ENCODE assay signal across 23 cellular contexts in the genomic region with DNA sequence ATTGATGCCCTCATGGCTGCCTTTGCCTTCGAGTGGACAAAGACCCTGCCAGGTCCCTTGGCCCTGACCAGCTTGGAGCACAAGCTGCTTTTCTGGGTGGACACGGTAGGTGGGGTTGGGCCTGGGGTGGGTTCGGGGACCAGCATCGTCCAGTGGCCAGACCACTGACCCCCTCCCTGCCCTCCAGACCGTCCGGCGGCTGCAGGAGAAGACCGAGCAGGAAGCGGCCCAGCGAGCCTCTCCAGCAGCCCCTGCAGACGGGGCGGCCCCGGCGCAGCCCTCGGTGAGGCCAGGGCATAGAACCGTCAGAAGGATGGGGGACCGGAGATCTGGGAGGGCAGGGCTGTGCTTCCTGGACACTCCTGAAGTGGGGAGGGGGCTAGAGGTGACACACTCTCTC. TPM values are rescaled to one million over a fixed set of nuclear protein-coding genes. Genes with fewer than 3 reads are reported as not detected.
DNase-seq lines count a peak whose midpoint lies in the region; ATAC-seq, FAIRE-seq and TF ChIP-seq lines count a peak whose summit lies in the region.
"Had no signal": no experiment of that assay in that cellular context is flagged by ENCODE, and none has a peak within 500 bp of the region (broad histone marks: within the 10 kb centered on the region; RNA-seq: fewer than 3 reads in every experiment).

No MANE protein-coding gene starts in this region.

- FAIRE-seq in HepG2 (lab: Jason Lieb, UNC): no peak
- FAIRE-seq: A204.1, D721Med, GM19239 had no signal

- H3K4me3 ChIP-seq in HepG2 (replicated peaks in 1 of 3; ENCODE audit: insufficient read depth in 1 of 3, low read depth in 2 of 3, low read length in 3 of 3) (no peak overlapping the region), neuronal stem cell (ENCODE audit: low read length in 2 of 2) (peak overlapping the region in 1 of 2 donors; percentile 29), testis (peak overlapping the region; percentile 5 to 31), ascending aorta (no peak overlapping the region)
- H3K4me3 ChIP-seq: BLaER1 treated with 17β-estradiol and CSF1 and Interleukin-3, amounts not matched to agents 10 nM and 100 nM had no signal

- intact Hi-C loops in Right ventricle myocardium inferior (cut with DNase I): no loop called here
- intact Hi-C loops in left ventricle myocardium superior (cut with micrococcal nuclease): no loop called here
- intact Hi-C loops in HepG2 (cut with micrococcal nuclease; ENCODE audit: unreplicated experiment): no loop called here
- intact Hi-C loops in testis (cut with DNase I; ENCODE audit: low total_unique reads): no loop called here
- intact Hi-C loops in ascending aorta (cut with DNase I): no loop called here

- H3K27me3 ChIP-seq in HepG2 (ENCODE audit: control insufficient read depth in 1 of 2, insufficient read depth in 2 of 2, low read length in 2 of 2): no peaks in the 10 kb centered on the region
- no peaks in the 10 kb centered on the region for H3K27me3 ChIP-seq in neuronal stem cell (ENCODE audit: control insufficient read depth in 3 of 3, insufficient read depth in 3 of 3, low read depth in 1 of 3, low read length in 3 of 3)
- H3K27me3 ChIP-seq in testis: no peaks in the 10 kb centered on the region
- H3K27me3 ChIP-seq in ascending aorta: peaks cover 8% of the 10 kb centered on the region

- H4K91ac ChIP-seq in neuronal stem cell (ENCODE audit: low read depth, low read length, poor library complexity): no peak overlapping the region

- TF ChIP-seq RAD21 in HepG2 (CRISPR knock-in tag; IDR thresholded peaks at IDR 0.05): no peak

- H3K9ac ChIP-seq in HepG2 (ENCODE audit: insufficient read depth, low read depth, low read length) (no peak overlapping the region), neuronal stem cell (ENCODE audit: low read depth, low read length, poor library complexity) (peak overlapping the region; percentile 21)
- H3K9ac ChIP-seq: BLaER1 treated with 17β-estradiol and CSF1 and Interleukin-3, amounts not matched to agents 10 nM and 100 nM had no signal

- H3K36me3 ChIP-seq in HepG2 (replicated peaks in 1 of 2; ENCODE audit: control insufficient read depth in 1 of 2, insufficient read depth in 2 of 2, low read length in 2 of 2): peaks cover 38 to 61% of the 10 kb centered on the region in 2 experiments
- peaks cover 0 to 5% of the 10 kb centered on the region in 2 donors for H3K36me3 ChIP-seq in neuronal stem cell (replicated peaks in 1 of 2; ENCODE audit: control insufficient read depth in 2 of 2, insufficient read depth in 2 of 2, low read length in 2 of 2)
- H3K36me3 ChIP-seq in testis (ENCODE audit: low read depth, missing control alignments): no peaks in the 10 kb centered on the region
- no peaks in the 10 kb centered on the region for H3K36me3 ChIP-seq in ascending aorta
- H3K36me3 ChIP-seq: BLaER1 treated with 17β-estradiol and CSF1 and Interleukin-3, amounts not matched to agents 10 nM and 100 nM had no signal

- H3K9me3 ChIP-seq in HepG2 (ENCODE audit: low read length) (no peaks in the 10 kb centered on the region), neuronal stem cell (replicated peaks in 1 of 2; ENCODE audit: control insufficient read depth in 2 of 2, insufficient read depth in 1 of 2, low read depth in 1 of 2, low read length in 2 of 2) (no peaks in the 10 kb centered on the region), testis (no peaks in the 10 kb centered on the region), ascending aorta (no peaks in the 10 kb centered on the region)
- H3K9me3 ChIP-seq: Caco-2 had no signal

- H2AFZ ChIP-seq in HepG2 (ENCODE audit: low read length): no peak overlapping the region
- no peak overlapping the region for H2AFZ ChIP-seq in neuronal stem cell (ENCODE audit: low read length)

- no peak overlapping the region for H4K8ac ChIP-seq in neuronal stem cell (ENCODE audit: low read depth, low read length)

- H2AK5ac ChIP-seq in neuronal stem cell (ENCODE audit: low read depth, low read length): no peak overlapping the region

- TF ChIP-seq POLR2A in HepG2 (IDR thresholded peaks at IDR 0.05; ENCODE audit: insufficient read depth in 1 of 2, low read depth in 2 of 2, low read length in 2 of 2): no peak
- no peak for TF ChIP-seq POLR2A in testis (IDR thresholded peaks at IDR 0.05)

- peak overlapping the region; percentile 65 for H3K23ac ChIP-seq in neuronal stem cell (ENCODE audit: low read depth, low read length, poor library complexity)

- no peak overlapping the region for H3K4ac ChIP-seq in neuronal stem cell (ENCODE audit: low read length)

- H3K4me1 ChIP-seq in HepG2 (ENCODE audit: insufficient read depth, low read length) (no peaks in the 10 kb centered on the region; the same call in 1 of the 2 replicates), neuronal stem cell (ENCODE audit: control insufficient read depth in 2 of 2, insufficient read depth in 1 of 2, low read depth in 1 of 2, low read length in 2 of 2) (no peaks in the 10 kb centered on the region), testis (peaks cover 33% of the 10 kb centered on the region), ascending aorta (no peaks in the 10 kb centered on the region)
- H3K4me1 ChIP-seq: Caco-2 had no signal

- TF ChIP-seq EP300 in HepG2 (IDR thresholded peaks at IDR 0.05; ENCODE audit: low read depth in 2 of 2, low read length in 2 of 2): no peak
- no peak for TF ChIP-seq EP300 in HepG2 (CRISPR knock-in tag; IDR thresholded peaks at IDR 0.05; ENCODE audit: borderline replicate concordance)

- POLR2A ChIA-PET in HepG2 (lab: Yijun Ruan, JAX): interaction anchor here (1.4 to 1.9 kb wide), 2 partner anchors 10 to 24 kb away, joined by 8 to 21 read pairs; partner anchors contain the start of genes CAMSAP3, PET100 and XAB2

- DNase-seq in Right ventricle myocardium inferior (ENCODE audit: missing footprints) (no peak), left ventricle myocardium superior (no peak), HepG2 (ENCODE audit: low spot score) (no peak), neuronal stem cell (ENCODE audit: low spot score) (no peak), testis (no peak), ascending aorta (ENCODE audit: low spot score in 2 of 2) (no peak), NCI-H510A treated with DMSO at 0.1 percent for 48 hours (lab: John Stamatoyannopoulos, UW) (no peak)
- no peak for DNase-seq in stimulated activated CD4-positive, alpha-beta T cell treated with anti-CD3 and anti-CD28 coated beads, Interleukin-4, amount 100 ng/mL, for 1 hour
- DNase-seq: 8988T; CD4-positive, alpha-beta T cell; CD8-positive, alpha-beta T cell; DMS79 treated with DMSO at 0.1 percent for 48 hours; GF-D8 had no signal

- no peak overlapping the region for H2BK5ac ChIP-seq in neuronal stem cell (ENCODE audit: low read length)

- H2BK15ac ChIP-seq in neuronal stem cell (ENCODE audit: low read length): no peak overlapping the region

- BruUV-seq in HepG2 (replicated peaks; lab: Mats Ljungman, UMichigan): no TSS peak

- peak overlapping the region; percentile 41 for H2BK12ac ChIP-seq in neuronal stem cell (ENCODE audit: low read length)

- CTCF ChIA-PET in HepG2 (lab: Yijun Ruan, JAX; ENCODE audit: low intra/inter-chr PET ratio, low total read pairs): no interaction called here

- no peak overlapping the region for H2BK120ac ChIP-seq in neuronal stem cell (ENCODE audit: low read depth, low read length)

- H3K79me2 ChIP-seq in HepG2 (ENCODE audit: insufficient read depth, low read length): peaks cover 30% of the 10 kb centered on the region

- peaks cover 35% of the 10 kb centered on the region for H4K20me1 ChIP-seq in HepG2 (ENCODE audit: insufficient read depth, low read length)

- ATAC-seq in Right ventricle myocardium inferior: peak; percentile 16
- no peak for ATAC-seq in left ventricle myocardium superior
- no peak for ATAC-seq in HepG2

- WGBS in HepG2 (ENCODE audit: low lambda C conversion rate): 95% methylated on average over 17 of the region's 17 CpGs
- WGBS in neuronal stem cell (ENCODE audit: extremely low coverage in 2 of 2, insufficient read length in 2 of 2, insufficient replicate concordance in 1 of 2), 2 donors: no CpG with 5 or more reads among the region's 17 CpGs
- 63 to 68% methylated on average over 11 to 17 of the region's 17 CpGs for WGBS in testis, 2 donors

- TF ChIP-seq CTCF in HepG2 (CRISPR knock-in tag; IDR thresholded peaks at IDR 0.05) (no peak), testis (IDR thresholded peaks at IDR 0.05) (no peak), ascending aorta (IDR thresholded peaks at IDR 0.05) (no peak)

- in situ Hi-C loops in HepG2 (cut with HindIII; ENCODE audit: extremely low pct_ligation_motif_present, low pct_unique_long_range_greater_than_20kb): no loop called here

- H3K4me2 ChIP-seq in HepG2 (ENCODE audit: low read depth, low read length) (no peak overlapping the region), neuronal stem cell (ENCODE audit: insufficient read depth, low read length, poor library complexity, severe bottlenecking) (no peak overlapping the region)
- H3K4me2 ChIP-seq: BLaER1 treated with 17β-estradiol and CSF1 and Interleukin-3, amounts not matched to agents 10 nM and 100 nM had no signal

- H3K14ac ChIP-seq in neuronal stem cell (ENCODE audit: low read length): no peak overlapping the region

- peaks cover 2% of the 10 kb centered on the region for H3K79me1 ChIP-seq in neuronal stem cell (ENCODE audit: low read depth, low read length)

- H3K27ac ChIP-seq in HepG2 (ENCODE audit: extremely low read length, insufficient read depth, low read length) (no peak overlapping the region), neuronal stem cell (replicated peaks; ENCODE audit: low read length) (no peak overlapping the region), testis (no peak overlapping the region), ascending aorta (no peak overlapping the region)
- H3K27ac ChIP-seq: BLaER1 treated with 17β-estradiol and CSF1 and Interleukin-3, amounts not matched to agents 10 nM and 100 nM; C4-2B had no signal

- no peak overlapping the region for H3K18ac ChIP-seq in neuronal stem cell (ENCODE audit: low read length)

RNA-seq across cellular contexts. Expression of gene CAMSAP3, which starts 10.6 kb away (rescaled TPM):
- 1.9 TPM for total RNA-seq in Right ventricle myocardium inferior
- 2.6 TPM for total RNA-seq in left ventricle myocardium superior
- 9.1 and 11.8 TPM in 2 replicates for total RNA-seq in HepG2 (2016; rRNA removed; fragmentation: Illumina TruSeq; extraction: Trizol)
- 2.1 and 2.5 TPM in 2 replicates for total RNA-seq in HepG2 (2016; cell fraction: cytosol; rRNA removed; fragmentation: Illumina TruSeq; extraction: Trizol; ENCODE audit: low read depth)
- total RNA-seq in HepG2 (2016; cell fraction: insoluble cytoplasmic fraction; rRNA removed; fragmentation: Illumina TruSeq; extraction: Trizol): 6.3 and 11.9 TPM in 2 replicates
- 6.0 and 6.1 TPM in 2 replicates for total RNA-seq in HepG2 (2016; cell fraction: membrane; rRNA removed; fragmentation: Illumina TruSeq; extraction: Trizol)
- total RNA-seq in HepG2 (2016; cell fraction: nucleus; rRNA removed; fragmentation: Illumina TruSeq; extraction: Trizol): 12.6 and 13.4 TPM in 2 replicates
- polyA plus RNA-seq in HepG2 (2011; rRNA removed): 10.8 and 16.8 TPM in 2 replicates
- polyA plus RNA-seq in HepG2 (2011; cell fraction: cytosol; rRNA removed): 5.6 and 8.1 TPM in 2 replicates
- 94.1 and 111 TPM in 2 replicates for polyA plus RNA-seq in HepG2 (2011; cell fraction: nucleus; rRNA removed)
- 24.4 and 27.0 TPM in 2 replicates for polyA plus RNA-seq in HepG2 (2012)
- polyA plus RNA-seq in HepG2 (2016; cell fraction: cytosol; fragmentation: Illumina TruSeq; extraction: Trizol; ENCODE audit: low read depth): 2.3 and 2.5 TPM in 2 replicates
- polyA plus RNA-seq in HepG2 (2016; cell fraction: insoluble cytoplasmic fraction; fragmentation: Illumina TruSeq; extraction: Trizol; ENCODE audit: low read depth): 17.0 and 22.2 TPM in 2 replicates
- 4.4 and 5.3 TPM in 2 replicates for polyA plus RNA-seq in HepG2 (2016; cell fraction: membrane; fragmentation: Illumina TruSeq; extraction: Trizol; ENCODE audit: low read depth)
- polyA plus RNA-seq in HepG2 (2016; cell fraction: nucleus; fragmentation: Illumina TruSeq; extraction: Trizol; ENCODE audit: insufficient read depth, low read depth): 67.8 and 74.7 TPM in 2 replicates
- 1.6 and 20.5 TPM in 2 replicates for polyA minus RNA-seq in HepG2 (2011; rRNA and poly(A)+ RNA removed; ENCODE audit: low replicate concordance)
- 9.5 and 9.8 TPM in 2 replicates for polyA minus RNA-seq in HepG2 (2011; cell fraction: cytosol; rRNA and poly(A)+ RNA removed)
- 12.9 and 13.7 TPM in 2 replicates for polyA minus RNA-seq in HepG2 (2011; cell fraction: nucleus; rRNA and poly(A)+ RNA removed)
- 13.7 TPM for polyA plus RNA-seq in neuronal stem cell (2013, experiment 1 of 2)
- 14.1 TPM for polyA plus RNA-seq in neuronal stem cell (2013, experiment 2 of 2)
- total RNA-seq in testis: 100 to 1,000 TPM in 1 of 2 donors, 10 to 100 TPM in 1; 64.7 to 104 TPM
- polyA plus RNA-seq in testis (ENCODE audit: insufficient read depth, low read depth, low replicate concordance): 32.4 TPM
- total RNA-seq in ascending aorta: not detected
- polyA plus RNA-seq: AG04450, BJ had no signal

RNA-seq across cellular contexts. Expression of gene XAB2, which starts 23.1 kb away (rescaled TPM):
- total RNA-seq in Right ventricle myocardium inferior (25.3 TPM), left ventricle myocardium superior (27.5 TPM), HepG2 (2016; rRNA removed; fragmentation: Illumina TruSeq; extraction: Trizol) (6.2 and 8.6 TPM in 2 replicates), testis (100 to 1,000 TPM in 1 of 2 donors, 10 to 100 TPM in 1; 97.2 to 128 TPM), ascending aorta (18.4 TPM)
- total RNA-seq in HepG2 (2016; cell fraction: cytosol; rRNA removed; fragmentation: Illumina TruSeq; extraction: Trizol; ENCODE audit: low read depth): 1.9 and 2.7 TPM in 2 replicates
- 6.6 and 7.3 TPM in 2 replicates for total RNA-seq in HepG2 (2016; cell fraction: insoluble cytoplasmic fraction; rRNA removed; fragmentation: Illumina TruSeq; extraction: Trizol)
- total RNA-seq in HepG2 (2016; cell fraction: membrane; rRNA removed; fragmentation: Illumina TruSeq; extraction: Trizol): 3.2 and 4.4 TPM in 2 replicates
- total RNA-seq in HepG2 (2016; cell fraction: nucleus; rRNA removed; fragmentation: Illumina TruSeq; extraction: Trizol): 11.7 and 15.3 TPM in 2 replicates
- polyA plus RNA-seq in HepG2 (2011; rRNA removed) (23.9 and 28.4 TPM in 2 replicates), testis (ENCODE audit: insufficient read depth, low read depth, low replicate concordance) (90.3 TPM)
- 14.1 and 24.2 TPM in 2 replicates for polyA plus RNA-seq in HepG2 (2011; cell fraction: cytosol; rRNA removed)
- polyA plus RNA-seq in HepG2 (2011; cell fraction: nucleus; rRNA removed): 95.9 and 136 TPM in 2 replicates
- 19.0 and 22.6 TPM in 2 replicates for polyA plus RNA-seq in HepG2 (2012)
- 3.4 and 3.5 TPM in 2 replicates for polyA plus RNA-seq in HepG2 (2016; cell fraction: cytosol; fragmentation: Illumina TruSeq; extraction: Trizol; ENCODE audit: low read depth)
- 11.7 and 15.6 TPM in 2 replicates for polyA plus RNA-seq in HepG2 (2016; cell fraction: insoluble cytoplasmic fraction; fragmentation: Illumina TruSeq; extraction: Trizol; ENCODE audit: low read depth)
- 4.0 and 5.4 TPM in 2 replicates for polyA plus RNA-seq in HepG2 (2016; cell fraction: membrane; fragmentation: Illumina TruSeq; extraction: Trizol; ENCODE audit: low read depth)
- polyA plus RNA-seq in HepG2 (2016; cell fraction: nucleus; fragmentation: Illumina TruSeq; extraction: Trizol; ENCODE audit: insufficient read depth, low read depth): 38.3 and 40.6 TPM in 2 replicates
- 70.9 and 81.0 TPM in 2 replicates for polyA minus RNA-seq in HepG2 (2011; rRNA and poly(A)+ RNA removed; ENCODE audit: low replicate concordance)
- 29.0 and 31.0 TPM in 2 replicates for polyA minus RNA-seq in HepG2 (2011; cell fraction: cytosol; rRNA and poly(A)+ RNA removed)
- polyA minus RNA-seq in HepG2 (2011; cell fraction: nucleus; rRNA and poly(A)+ RNA removed): 19.8 and 20.6 TPM in 2 replicates
- 25.9 TPM for polyA plus RNA-seq in neuronal stem cell (2013, experiment 1 of 2)
- 24.7 TPM for polyA plus RNA-seq in neuronal stem cell (2013, experiment 2 of 2)

RNA-seq across cellular contexts. Expression of gene PET100, which starts 23.3 kb away (rescaled TPM):
- total RNA-seq in Right ventricle myocardium inferior: 205 TPM
- 206 TPM for total RNA-seq in left ventricle myocardium superior
- total RNA-seq in HepG2 (2016; rRNA removed; fragmentation: Illumina TruSeq; extraction: Trizol): 59.9 and 66.5 TPM in 2 replicates
- total RNA-seq in HepG2 (2016; cell fraction: cytosol; rRNA removed; fragmentation: Illumina TruSeq; extraction: Trizol; ENCODE audit: low read depth): 15.6 and 17.1 TPM in 2 replicates
- 64.7 and 78.4 TPM in 2 replicates for total RNA-seq in HepG2 (2016; cell fraction: insoluble cytoplasmic fraction; rRNA removed; fragmentation: Illumina TruSeq; extraction: Trizol)
- 22.2 and 23.9 TPM in 2 replicates for total RNA-seq in HepG2 (2016; cell fraction: membrane; rRNA removed; fragmentation: Illumina TruSeq; extraction: Trizol)
- total RNA-seq in HepG2 (2016; cell fraction: nucleus; rRNA removed; fragmentation: Illumina TruSeq; extraction: Trizol): 34.1 and 46.5 TPM in 2 replicates
- polyA plus RNA-seq in HepG2 (2011; rRNA removed): 20.0 and 22.3 TPM in 2 replicates
- polyA plus RNA-seq in HepG2 (2011; cell fraction: cytosol; rRNA removed): 13.6 and 14.9 TPM in 2 replicates
- 14.3 and 19.0 TPM in 2 replicates for polyA plus RNA-seq in HepG2 (2011; cell fraction: nucleus; rRNA removed)
- polyA plus RNA-seq in HepG2 (2012): 25.5 and 50.4 TPM in 2 replicates
- 17.9 and 18.0 TPM in 2 replicates for polyA plus RNA-seq in HepG2 (2016; cell fraction: cytosol; fragmentation: Illumina TruSeq; extraction: Trizol; ENCODE audit: low read depth)
- 36.9 and 42.2 TPM in 2 replicates for polyA plus RNA-seq in HepG2 (2016; cell fraction: insoluble cytoplasmic fraction; fragmentation: Illumina TruSeq; extraction: Trizol; ENCODE audit: low read depth)
- polyA plus RNA-seq in HepG2 (2016; cell fraction: membrane; fragmentation: Illumina TruSeq; extraction: Trizol; ENCODE audit: low read depth): 18.3 and 20.0 TPM in 2 replicates
- polyA plus RNA-seq in HepG2 (2016; cell fraction: nucleus; fragmentation: Illumina TruSeq; extraction: Trizol; ENCODE audit: insufficient read depth, low read depth): 64.3 and 70.9 TPM in 2 replicates
- 1.4 and 7.8 TPM in 2 replicates for polyA minus RNA-seq in HepG2 (2011; rRNA and poly(A)+ RNA removed; ENCODE audit: low replicate concordance)
- polyA minus RNA-seq in HepG2 (2011; cell fraction: cytosol; rRNA and poly(A)+ RNA removed): 6.4 and 10.4 TPM in 2 replicates
- polyA minus RNA-seq in HepG2 (2011; cell fraction: nucleus; rRNA and poly(A)+ RNA removed): 7.2 and 8.7 TPM in 2 replicates
- polyA plus RNA-seq in neuronal stem cell (2013, experiment 1 of 2): 591 TPM
- polyA plus RNA-seq in neuronal stem cell (2013, experiment 2 of 2): 612 TPM
- total RNA-seq in testis: 10 to 100 TPM; 25.3 to 26.9 TPM
- 64.0 TPM for polyA plus RNA-seq in testis (ENCODE audit: insufficient read depth, low read depth, low replicate concordance)
- not detected for total RNA-seq in ascending aorta

RNA-seq across cellular contexts. Expression of gene PCP2, which starts 27.2 kb away (rescaled TPM):
- total RNA-seq in Right ventricle myocardium inferior (6.6 TPM), left ventricle myocardium superior (6.5 TPM), HepG2 (2016; rRNA removed; fragmentation: Illumina TruSeq; extraction: Trizol) (0.80 TPM in 1 of 2 replicates, not detected in the other), testis (100 to 1,000 TPM in 1 of 2 donors, 10 to 100 TPM in 1; 38.2 to 130 TPM), ascending aorta (not detected)
- total RNA-seq in HepG2 (2016; cell fraction: cytosol; rRNA removed; fragmentation: Illumina TruSeq; extraction: Trizol; ENCODE audit: low read depth): not detected in 2 replicates
- 0.35 TPM in 1 of 2 replicates, not detected in the other for total RNA-seq in HepG2 (2016; cell fraction: insoluble cytoplasmic fraction; rRNA removed; fragmentation: Illumina TruSeq; extraction: Trizol)
- total RNA-seq in HepG2 (2016; cell fraction: membrane; rRNA removed; fragmentation: Illumina TruSeq; extraction: Trizol): not detected in 2 replicates
- not detected in 2 replicates for total RNA-seq in HepG2 (2016; cell fraction: nucleus; rRNA removed; fragmentation: Illumina TruSeq; extraction: Trizol)
- polyA plus RNA-seq in HepG2 (2011; rRNA removed) (0.62 and 0.82 TPM in 2 replicates), testis (ENCODE audit: insufficient read depth, low read depth, low replicate concordance) (164 TPM)
- polyA plus RNA-seq in HepG2 (2011; cell fraction: cytosol; rRNA removed): 0.15 and 0.28 TPM in 2 replicates
- polyA plus RNA-seq in HepG2 (2011; cell fraction: nucleus; rRNA removed): 3.9 and 7.6 TPM in 2 replicates
- polyA plus RNA-seq in HepG2 (2012): 1.8 TPM in 1 of 2 replicates, not detected in the other
- polyA plus RNA-seq in HepG2 (2016; cell fraction: cytosol; fragmentation: Illumina TruSeq; extraction: Trizol; ENCODE audit: low read depth): not detected in 2 replicates
- not detected in 2 replicates for polyA plus RNA-seq in HepG2 (2016; cell fraction: insoluble cytoplasmic fraction; fragmentation: Illumina TruSeq; extraction: Trizol; ENCODE audit: low read depth)
- polyA plus RNA-seq in HepG2 (2016; cell fraction: membrane; fragmentation: Illumina TruSeq; extraction: Trizol; ENCODE audit: low read depth): not detected in 2 replicates
- polyA plus RNA-seq in HepG2 (2016; cell fraction: nucleus; fragmentation: Illumina TruSeq; extraction: Trizol; ENCODE audit: insufficient read depth, low read depth): 1.4 and 1.7 TPM in 2 replicates
- 0.20 TPM in 1 of 2 replicates, not detected in the other for polyA minus RNA-seq in HepG2 (2011; rRNA and poly(A)+ RNA removed; ENCODE audit: low replicate concordance)
- not detected in 2 replicates for polyA minus RNA-seq in HepG2 (2011; cell fraction: cytosol; rRNA and poly(A)+ RNA removed)
- polyA minus RNA-seq in HepG2 (2011; cell fraction: nucleus; rRNA and poly(A)+ RNA removed): not detected in 2 replicates
- polyA plus RNA-seq in neuronal stem cell (2013, experiment 1 of 2): not detected
- not detected for polyA plus RNA-seq in neuronal stem cell (2013, experiment 2 of 2)
- total RNA-seq: A673, Calu3 had no signal
- polyA plus RNA-seq: AG04450, BJ had no signal

RNA-seq across cellular contexts. Expression of gene STXBP2, which starts 30.6 kb away (rescaled TPM):
- total RNA-seq in Right ventricle myocardium inferior (8.4 TPM), left ventricle myocardium superior (9.7 TPM), HepG2 (2016; rRNA removed; fragmentation: Illumina TruSeq; extraction: Trizol) (17.8 and 22.8 TPM in 2 replicates), testis (100 to 1,000 TPM; 155 to 156 TPM), ascending aorta (26.6 TPM)
- 12.7 and 13.5 TPM in 2 replicates for total RNA-seq in HepG2 (2016; cell fraction: cytosol; rRNA removed; fragmentation: Illumina TruSeq; extraction: Trizol; ENCODE audit: low read depth)
- total RNA-seq in HepG2 (2016; cell fraction: insoluble cytoplasmic fraction; rRNA removed; fragmentation: Illumina TruSeq; extraction: Trizol): 15.9 and 23.8 TPM in 2 replicates
- 11.9 and 13.6 TPM in 2 replicates for total RNA-seq in HepG2 (2016; cell fraction: membrane; rRNA removed; fragmentation: Illumina TruSeq; extraction: Trizol)
- 18.1 and 19.5 TPM in 2 replicates for total RNA-seq in HepG2 (2016; cell fraction: nucleus; rRNA removed; fragmentation: Illumina TruSeq; extraction: Trizol)
- polyA plus RNA-seq in HepG2 (2011; rRNA removed) (40.1 and 48.7 TPM in 2 replicates), testis (ENCODE audit: insufficient read depth, low read depth, low replicate concordance) (135 TPM)
- polyA plus RNA-seq in HepG2 (2011; cell fraction: cytosol; rRNA removed): 28.8 and 41.8 TPM in 2 replicates
- 344 and 378 TPM in 2 replicates for polyA plus RNA-seq in HepG2 (2011; cell fraction: nucleus; rRNA removed)
- 61.3 and 71.5 TPM in 2 replicates for polyA plus RNA-seq in HepG2 (2012)
- 9.5 and 12.3 TPM in 2 replicates for polyA plus RNA-seq in HepG2 (2016; cell fraction: cytosol; fragmentation: Illumina TruSeq; extraction: Trizol; ENCODE audit: low read depth)
- polyA plus RNA-seq in HepG2 (2016; cell fraction: insoluble cytoplasmic fraction; fragmentation: Illumina TruSeq; extraction: Trizol; ENCODE audit: low read depth): 22.4 and 26.4 TPM in 2 replicates
- polyA plus RNA-seq in HepG2 (2016; cell fraction: membrane; fragmentation: Illumina TruSeq; extraction: Trizol; ENCODE audit: low read depth): 9.5 and 10.0 TPM in 2 replicates
- polyA plus RNA-seq in HepG2 (2016; cell fraction: nucleus; fragmentation: Illumina TruSeq; extraction: Trizol; ENCODE audit: insufficient read depth, low read depth): 69.3 and 73.8 TPM in 2 replicates
- polyA minus RNA-seq in HepG2 (2011; rRNA and poly(A)+ RNA removed; ENCODE audit: low replicate concordance): 121 and 178 TPM in 2 replicates
- 22.7 and 26.7 TPM in 2 replicates for polyA minus RNA-seq in HepG2 (2011; cell fraction: cytosol; rRNA and poly(A)+ RNA removed)
- polyA minus RNA-seq in HepG2 (2011; cell fraction: nucleus; rRNA and poly(A)+ RNA removed): 70.0 and 76.8 TPM in 2 replicates
- polyA plus RNA-seq in neuronal stem cell (2013, experiment 1 of 2): 15.8 TPM
- polyA plus RNA-seq in neuronal stem cell (2013, experiment 2 of 2): 14.9 TPM

Comparison
In these comparisons a context has a peak if more than half of its experiments do, and no peak if none do; other contexts are left out.
1. H3K4me3 ChIP-seq: peak in testis (2 of 2); none in HepG2 (0 of 3) and ascending aorta (0 of 2).
2. RNA of gene PET100, which starts 23.3 kb away (total RNA-seq): 206 TPM in left ventricle myocardium superior (single experiment), 205 TPM in Right ventricle myocardium inferior (single experiment), 15.6 to 78.4 TPM in HepG2 and 25.3 to 26.9 TPM in testis; not detected in ascending aorta (single experiment); every median in the first group is over 10 times any median in the second.